Comparison of ENCODE assay signal across 1 cellular context in genomic region chr17:1648582-1649115, GRCh38.
TF ChIP-seq lines count a peak whose summit lies in the region.

No MANE protein-coding gene starts in this region.

TF ChIP-seq in HepG2, 621 proteins besides CTCF, POLR2A, EP300 and RAD21 (continued from another document and continues in another):
- TF ChIP-seq NFAT5 (CRISPR knock-in tag; IDR thresholded peaks at IDR 0.05): no peak
- TF ChIP-seq ZNF879 (CRISPR knock-in tag; IDR thresholded peaks at IDR 0.05): no peak
- TF ChIP-seq KDM3A (CRISPR knock-in tag; IDR thresholded peaks at IDR 0.05; ENCODE audit: low read depth): no peak; the same call in 1 of the 2 replicates
- no peak for TF ChIP-seq ZSCAN9 (CRISPR knock-in tag; IDR thresholded peaks at IDR 0.05; ENCODE audit: borderline replicate concordance)
- no peak for TF ChIP-seq ZNF703 (CRISPR knock-in tag; IDR thresholded peaks at IDR 0.05; ENCODE audit: borderline replicate concordance)
- TF ChIP-seq ATM (IDR thresholded peaks at IDR 0.05; ENCODE audit: borderline replicate concordance): no peak
- no peak; the same call in 1 of the 2 replicates for TF ChIP-seq ZBED4 (CRISPR knock-in tag; IDR thresholded peaks at IDR 0.05; ENCODE audit: borderline replicate concordance)
- no peak for TF ChIP-seq SSRP1 (CRISPR knock-in tag; IDR thresholded peaks at IDR 0.05)
- TF ChIP-seq ZFY (CRISPR knock-in tag; IDR thresholded peaks at IDR 0.05): peak; percentile 54
- TF ChIP-seq ZIK1 (CRISPR knock-in tag; IDR thresholded peaks at IDR 0.05; ENCODE audit: borderline replicate concordance, low read depth): no peak
- peak; percentile 30; the same call in 1 of the 2 replicates for TF ChIP-seq MXD3 (CRISPR knock-in tag; IDR thresholded peaks at IDR 0.05)
- TF ChIP-seq TGIF2 (CRISPR knock-in tag; IDR thresholded peaks at IDR 0.05): peak; percentile 63; the same call in 1 of the 2 replicates
- TF ChIP-seq ZNF282 (IDR thresholded peaks at IDR 0.05; ENCODE audit: partially characterized antibody): no peak
- no peak for TF ChIP-seq ARNT (IDR thresholded peaks at IDR 0.05)
- no peak; the same call in 1 of the 2 replicates for TF ChIP-seq RNF2 (conservative IDR thresholded peaks at IDR 0.05; ENCODE audit: low read depth)
- TF ChIP-seq ATF7-NPFF (CRISPR knock-in tag; IDR thresholded peaks at IDR 0.05; ENCODE audit: low read depth): no peak; the same call in 1 of the 2 replicates
- peak; percentile 41; the same call in 1 of the 2 replicates for TF ChIP-seq BCL6 (CRISPR knock-in tag; IDR thresholded peaks at IDR 0.05)
- no peak for TF ChIP-seq ATF4 (CRISPR knock-in tag; IDR thresholded peaks at IDR 0.05)
- no peak for TF ChIP-seq ZBTB43 (CRISPR knock-in tag; conservative IDR thresholded peaks at IDR 0.05)
- TF ChIP-seq ZNF747 (CRISPR knock-in tag; IDR thresholded peaks at IDR 0.05; ENCODE audit: borderline replicate concordance): no peak
- no peak for TF ChIP-seq SOX13 (IDR thresholded peaks at IDR 0.05)
- TF ChIP-seq SOX13 (CRISPR knock-in tag; conservative IDR thresholded peaks at IDR 0.05 in 1 of 2, IDR thresholded peaks at IDR 0.05 in 1 of 2): peak in 1 of 2 experiments; percentile 10; a peak in 1 of 4 replicates
- no peak for TF ChIP-seq DBP (CRISPR knock-in tag; IDR thresholded peaks at IDR 0.05; ENCODE audit: not compliant biosample characterization)
- TF ChIP-seq DNMT3B (CRISPR knock-in tag; conservative IDR thresholded peaks at IDR 0.05): no peak
- no peak for TF ChIP-seq PHF8 (CRISPR knock-in tag; IDR thresholded peaks at IDR 0.05)
- no peak for TF ChIP-seq ZNF547 (CRISPR knock-in tag; IDR thresholded peaks at IDR 0.05)
- no peak for TF ChIP-seq FLYWCH1 (CRISPR knock-in tag; IDR thresholded peaks at IDR 0.05)
- TF ChIP-seq CCDC6 (CRISPR knock-in tag; IDR thresholded peaks at IDR 0.05): peak; percentile 71
- TF ChIP-seq THAP11 (CRISPR knock-in tag; IDR thresholded peaks at IDR 0.05): no peak
- TF ChIP-seq LCORL (IDR thresholded peaks at IDR 0.05): no peak
- no peak for TF ChIP-seq LCORL (CRISPR knock-in tag; IDR thresholded peaks at IDR 0.05)
- TF ChIP-seq TRIM22 (IDR thresholded peaks at IDR 0.05): no peak
- TF ChIP-seq ZBTB8A (CRISPR knock-in tag; IDR thresholded peaks at IDR 0.05; ENCODE audit: borderline replicate concordance, low read depth): no peak
- no peak for TF ChIP-seq HNRNPK (IDR thresholded peaks at IDR 0.05; ENCODE audit: low read depth, low read length, poor library complexity, severe bottlenecking)
- peak; percentile 82 for TF ChIP-seq STAG1 (CRISPR knock-in tag; IDR thresholded peaks at IDR 0.05)
- no peak for TF ChIP-seq FOXP1 (IDR thresholded peaks at IDR 0.05)
- no peak for TF ChIP-seq FOXP1 (CRISPR knock-in tag; IDR thresholded peaks at IDR 0.05)
- TF ChIP-seq ELF4 (CRISPR knock-in tag; IDR thresholded peaks at IDR 0.05; ENCODE audit: borderline replicate concordance): no peak
- peak; percentile 54; the same call in 1 of the 2 replicates for TF ChIP-seq REPIN1 (CRISPR knock-in tag; IDR thresholded peaks at IDR 0.05; ENCODE audit: borderline replicate concordance, low read depth)
- no peak for TF ChIP-seq MEF2D (CRISPR knock-in tag; IDR thresholded peaks at IDR 0.05)
- no peak; the same call in 1 of the 2 replicates for TF ChIP-seq ZNF580 (CRISPR knock-in tag; IDR thresholded peaks at IDR 0.05; ENCODE audit: borderline replicate concordance, low read depth)
- TF ChIP-seq ZNF232 (CRISPR knock-in tag; IDR thresholded peaks at IDR 0.05; ENCODE audit: borderline replicate concordance): no peak
- peak; percentile 66 for TF ChIP-seq MYC (CRISPR knock-in tag; IDR thresholded peaks at IDR 0.05; ENCODE audit: borderline replicate concordance)
- no peak for TF ChIP-seq RORA (CRISPR knock-in tag; IDR thresholded peaks at IDR 0.05)
- no peak for TF ChIP-seq HOXA9 (CRISPR knock-in tag; IDR thresholded peaks at IDR 0.05; ENCODE audit: borderline replicate concordance)
- no peak for TF ChIP-seq ATAD3A (CRISPR knock-in tag; IDR thresholded peaks at IDR 0.05)
- TF ChIP-seq ZFP62 (CRISPR knock-in tag; IDR thresholded peaks at IDR 0.05): no peak
- 0 out of 2 replicates have a peak, but pooled peaks have one; percentile 68 for TF ChIP-seq ZNF124 (CRISPR knock-in tag; IDR thresholded peaks at IDR 0.05)
- 0 out of 2 replicates have a peak, but pooled peaks have one; percentile 24 for TF ChIP-seq NFKBIZ (CRISPR knock-in tag; IDR thresholded peaks at IDR 0.05)
- no peak for TF ChIP-seq REXO4 (CRISPR knock-in tag; IDR thresholded peaks at IDR 0.05; ENCODE audit: borderline replicate concordance)
- no peak for TF ChIP-seq GATA4 (IDR thresholded peaks at IDR 0.05; ENCODE audit: borderline replicate concordance, low read depth)
- no peak for TF ChIP-seq ZNF326 (CRISPR knock-in tag; IDR thresholded peaks at IDR 0.05; ENCODE audit: borderline replicate concordance)
- no peak for TF ChIP-seq ZKSCAN5 (CRISPR knock-in tag; IDR thresholded peaks at IDR 0.05)
- TF ChIP-seq ZNF704 (CRISPR knock-in tag; IDR thresholded peaks at IDR 0.05; ENCODE audit: borderline replicate concordance): no peak
- no peak for TF ChIP-seq JUND (CRISPR knock-in tag; IDR thresholded peaks at IDR 0.05)
- no peak for TF ChIP-seq CC2D1A (CRISPR knock-in tag; IDR thresholded peaks at IDR 0.05)
- no peak for TF ChIP-seq ZMAT3 (CRISPR knock-in tag; conservative IDR thresholded peaks at IDR 0.05)
